2 cellular contexts compared by ENCODE assay signal in genomic region chr2:218501665-218502064, GRCh38.
TF ChIP-seq lines count a peak whose summit lies in the region.

No MANE protein-coding gene starts in this region.

TF ChIP-seq in SK-N-SH treated with all-trans-retinoic acid at 6 μM for 48 hours, 23 proteins besides CTCF, POLR2A, EP300 and RAD21 (continued from another document):
- TF ChIP-seq TSHZ2 (CRISPR knock-in tag; IDR thresholded peaks at IDR 0.05) (no peak), TCF4 (CRISPR knock-in tag; IDR thresholded peaks at IDR 0.05; ENCODE audit: borderline replicate concordance) (no peak), PPARA (CRISPR knock-in tag; IDR thresholded peaks at IDR 0.05; ENCODE audit: borderline replicate concordance) (no peak), ISL1 (CRISPR knock-in tag; IDR thresholded peaks at IDR 0.05) (no peak), GLIS3 (CRISPR knock-in tag; IDR thresholded peaks at IDR 0.05) (no peak), ESRRG (CRISPR knock-in tag; IDR thresholded peaks at IDR 0.05) (no peak), ZNF70 (CRISPR knock-in tag; IDR thresholded peaks at IDR 0.05) (no peak), CSDC2 (CRISPR knock-in tag; IDR thresholded peaks at IDR 0.05) (no peak), CREB5 (CRISPR knock-in tag; IDR thresholded peaks at IDR 0.05; ENCODE audit: low read depth) (no peak), POU6F1 (CRISPR knock-in tag; IDR thresholded peaks at IDR 0.05; ENCODE audit: borderline replicate concordance, low read depth) (no peak), ZFP3 (CRISPR knock-in tag; IDR thresholded peaks at IDR 0.05) (no peak), ARNTL (CRISPR knock-in tag; IDR thresholded peaks at IDR 0.05; ENCODE audit: borderline replicate concordance, low read depth) (no peak), ZFP30 (CRISPR knock-in tag; IDR thresholded peaks at IDR 0.05) (no peak), SNAI2 (CRISPR knock-in tag; IDR thresholded peaks at IDR 0.05) (no peak), BACH2 (CRISPR knock-in tag; IDR thresholded peaks at IDR 0.05; ENCODE audit: borderline replicate concordance) (no peak)

TF ChIP-seq in SK-N-SH, 30 proteins besides CTCF, POLR2A, EP300 and RAD21 (continued from another document):
- TF ChIP-seq ZBTB33 (IDR thresholded peaks at IDR 0.05; ENCODE audit: borderline replicate concordance, low read depth) (no peak), RFX5 (IDR thresholded peaks at IDR 0.05; ENCODE audit: low read length) (no peak), MAX (IDR thresholded peaks at IDR 0.05; ENCODE audit: low read depth) (no peak), FOXJ3 (CRISPR knock-in tag; IDR thresholded peaks at IDR 0.05) (no peak), SMC3 (IDR thresholded peaks at IDR 0.05; ENCODE audit: low read depth, low read length) (no peak), FOXM1 (IDR thresholded peaks at IDR 0.05; ENCODE audit: low read depth) (no peak)
